18 cellular contexts compared by ENCODE assay signal in genomic region chr3:183534249-183534648, GRCh38. TPM values are rescaled to one million over a fixed set of nuclear protein-coding genes. Genes with fewer than 3 reads are reported as not detected.
DNase-seq lines count a peak whose midpoint lies in the region; ATAC-seq, FAIRE-seq and TF ChIP-seq lines count a peak whose summit lies in the region.
"Had no signal": no experiment of that assay in that cellular context is flagged by ENCODE, and none has a peak within 500 bp of the region (broad histone marks: within the 10 kb centered on the region; RNA-seq: fewer than 3 reads in every experiment).

No MANE protein-coding gene starts in this region.

- H3K4me3 Mint-ChIP-seq in HFFc6 (no peak overlapping the region; the same call in 1 of the 2 replicates), T-helper 17 cell (peak overlapping the region; percentile 3)
- H3K4me3 Mint-ChIP-seq: activated naive CD4-positive, alpha-beta T cell treated with anti-CD3 and anti-CD28 coated beads, Interleukin-2, amount 10 ng/mL, durations not matched to agents 7 days and 5 days had no signal

- no peak for FAIRE-seq in HTR-8/SVneo (lab: Jason Lieb, UNC)
- FAIRE-seq: colon, urothelium cell line had no signal

- H3K36me3 Mint-ChIP-seq in HFFc6 (ENCODE audit: low read depth) (no peaks in the 10 kb centered on the region), T-helper 17 cell (ENCODE audit: low read depth) (peaks cover 15% of the 10 kb centered on the region)

- DNase-seq in A172 (ENCODE audit: low spot score) (peak; percentile 49), HFFc6 (peak; percentile 59), T-helper 17 cell (no peak), fibroblast of villous mesenchyme (ENCODE audit: low read depth) (peak; percentile 10), HTR-8/SVneo (ENCODE audit: insufficient read length, low spot score) (no peak), mucosa of gallbladder (ENCODE audit: low spot score) (no peak), head of caudate nucleus (no peak)
- DNase-seq: activated naive CD4-positive, alpha-beta T cell treated with anti-CD3 and anti-CD28 coated beads, Interleukin-2, amount 10 ng/mL, durations not matched to agents 7 days and 5 days; NCI-H1105 treated with DMSO at 0.1 percent for 48 hours; NCI-H446; SHP77 had no signal

- H3K4me1 Mint-ChIP-seq in HFFc6 (ENCODE audit: low read depth) (peaks cover 29% of the 10 kb centered on the region), T-helper 17 cell (peaks cover 55% of the 10 kb centered on the region)

- ATAC-seq in T-helper 17 cell (no peak), HG02840 (IDR thresholded peaks at IDR 0.05; ENCODE audit: low FRiP score, unreplicated experiment) (no peak)
- ATAC-seq: HCT116 had no signal

- no peaks in the 10 kb centered on the region for H3K9me3 Mint-ChIP-seq in HFFc6
- H3K9me3 Mint-ChIP-seq: activated naive CD4-positive, alpha-beta T cell treated with anti-CD3 and anti-CD28 coated beads, Interleukin-2, amount 10 ng/mL, durations not matched to agents 7 days and 5 days; immature natural killer cell had no signal

- H3K27ac Mint-ChIP-seq in HFFc6 (no peak overlapping the region), T-helper 17 cell (peak overlapping the region; percentile 96)
- H3K27ac Mint-ChIP-seq: activated naive CD4-positive, alpha-beta T cell treated with anti-CD3 and anti-CD28 coated beads, Interleukin-2, amount 10 ng/mL, durations not matched to agents 7 days and 5 days had no signal

- TF ChIP-seq CTCF in HFFc6 (IDR thresholded peaks at IDR 0.05), result no peak
- TF ChIP-seq CTCF in fibroblast of villous mesenchyme (IDR thresholded peaks at IDR 0.05; ENCODE audit: insufficient read depth, low read depth, low read length), result no peak

- intact Hi-C loops in head of caudate nucleus (cut with DNase I), result no loop called here

- H3K4me3 ChIP-seq in fibroblast of villous mesenchyme (ENCODE audit: low read depth, low read length), result no peak overlapping the region
- H3K4me3 ChIP-seq: prostate gland had no signal

- H3K9me3 ChIP-seq in T-helper 17 cell (ENCODE audit: control insufficient read depth, low read length, poor library complexity, severe bottlenecking), result no peaks in the 10 kb centered on the region
- H3K9me3 ChIP-seq: prostate gland had no signal

- H3K27me3 Mint-ChIP-seq in HFFc6 (ENCODE audit: insufficient read depth), result peaks cover 21% of the 10 kb centered on the region
- H3K27me3 Mint-ChIP-seq in T-helper 17 cell, result no peaks in the 10 kb centered on the region
- H3K27me3 Mint-ChIP-seq: activated naive CD4-positive, alpha-beta T cell treated with anti-CD3 and anti-CD28 coated beads, Interleukin-2, amount 10 ng/mL, durations not matched to agents 7 days and 5 days had no signal

RNA-seq across cellular contexts. Expression of gene KLHL6, which starts 21.3 kb away (rescaled TPM):
- not detected in 2 replicates for total RNA-seq in A172 (2014; rRNA removed; shearing (Covaris generic))
- not detected for total RNA-seq in HFFc6 (2021; fragmentation: NEBNext Ultra II Directional; extraction: Animal tissue kit (Norgen Biotek cat#: 25700))
- total RNA-seq in T-helper 17 cell, result 10 to 100 TPM; 29.3 to 35.7 TPM
- total RNA-seq in fibroblast of villous mesenchyme, result not detected in 2 replicates
- total RNA-seq in mucosa of gallbladder, result 3.7 TPM
- total RNA-seq: HT-29 had no signal

Comparison
In these comparisons a context has a peak if more than half of its experiments do, and no peak if none do; other contexts are left out.
1. DNase-seq: peak in A172 (single experiment), HFFc6 (single experiment) and fibroblast of villous mesenchyme (single experiment); none in T-helper 17 cell (0 of 3), HTR-8/SVneo (single experiment), mucosa of gallbladder (single experiment) and head of caudate nucleus (0 of 42).